ENCODE assay signal across 23 cellular contexts in the genomic region with DNA sequence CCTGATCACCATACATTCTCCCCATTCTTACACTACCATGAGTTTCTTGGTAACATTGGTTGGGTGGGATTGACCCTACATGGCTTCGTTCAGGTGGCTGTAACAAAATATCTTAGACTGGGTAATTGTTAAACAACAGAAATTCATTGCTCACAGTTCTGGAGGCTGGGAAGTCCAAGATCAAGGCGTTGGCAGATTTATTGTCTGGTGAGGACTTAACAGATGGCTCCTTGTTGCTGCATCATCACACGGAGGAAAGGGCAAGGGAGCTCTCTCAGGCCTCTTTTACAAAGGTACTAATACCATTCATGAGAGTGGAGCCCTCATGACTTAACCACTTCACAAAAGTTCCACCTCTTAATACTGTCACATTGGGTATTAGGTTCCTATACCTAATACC.
A peak's percentile ranks its signal among the peaks of the same experiment; 100 is the strongest.
DNase-seq lines count a peak whose midpoint lies in the region; ATAC-seq, FAIRE-seq and TF ChIP-seq lines count a peak whose summit lies in the region.
"Had no signal": no experiment of that assay in that cellular context is flagged by ENCODE, and none has a peak within 500 bp of the region (broad histone marks: within the 10 kb centered on the region; RNA-seq: fewer than 3 reads in every experiment).

No MANE protein-coding gene starts in this region.

- POLR2A ChIA-PET in HepG2 (lab: Yijun Ruan, JAX) = no interaction called here

- no peak for FAIRE-seq in HepG2 (lab: Jason Lieb, UNC)
- FAIRE-seq: A204.1, GM12891, GM18507, H54 had no signal

- TF ChIP-seq RAD21 in HepG2 (CRISPR knock-in tag; IDR thresholded peaks at IDR 0.05) = no peak

- H3K27ac ChIP-seq in HepG2 (ENCODE audit: extremely low read length, insufficient read depth, low read length) (no peak overlapping the region), right lobe of liver (no peak overlapping the region)
- H3K27ac ChIP-seq: 22Rv1, BLaER1, C4-2B had no signal

- in situ Hi-C loops in HepG2 (cut with HindIII; ENCODE audit: extremely low pct_ligation_motif_present, low pct_unique_long_range_greater_than_20kb) = no loop called here

- no peaks in the 10 kb centered on the region for H3K79me2 ChIP-seq in HepG2 (ENCODE audit: insufficient read depth, low read length)

- WGBS in HepG2 (ENCODE audit: low lambda C conversion rate) = 11% methylated on average over 3 of the region's 3 CpGs
- WGBS in right lobe of liver (ENCODE audit: insufficient coverage, low coverage, low lambda C conversion rate, missing lambda C conversion rate) = 79% methylated on average over 2 of the region's 3 CpGs

- H2AFZ ChIP-seq in HepG2 (ENCODE audit: low read length) = no peak overlapping the region

- CTCF ChIA-PET in HepG2 (lab: Yijun Ruan, JAX; ENCODE audit: low intra/inter-chr PET ratio, low total read pairs) = no interaction called here

- H3K9me3 ChIP-seq in HepG2 (ENCODE audit: low read length) (peaks cover 9% of the 10 kb centered on the region), right lobe of liver (no peaks in the 10 kb centered on the region)
- H3K9me3 ChIP-seq: Caco-2 had no signal

- H3K27me3 ChIP-seq in HepG2 (ENCODE audit: control insufficient read depth in 1 of 2, insufficient read depth in 2 of 2, low read length in 2 of 2) (peaks cover 2 to 32% of the 10 kb centered on the region in 2 experiments; a peak in 3 of 5 replicates), right lobe of liver (no peaks in the 10 kb centered on the region)
- H3K27me3 ChIP-seq: BLaER1 had no signal

- H3K4me1 ChIP-seq in HepG2 (ENCODE audit: insufficient read depth, low read length) (peaks cover 22% of the 10 kb centered on the region), right lobe of liver (no peaks in the 10 kb centered on the region)
- H3K4me1 ChIP-seq: HAP-1 had no signal

- DNase-seq in DMS 273 (lab: John Stamatoyannopoulos, UW; ENCODE audit: unreplicated experiment) (peak; percentile 48), DMS 273 treated with DMSO at 0.1 percent for 48 hours (lab: John Stamatoyannopoulos, UW) (no peak), NCI-H510A treated with DMSO at 0.1 percent for 48 hours (lab: John Stamatoyannopoulos, UW) (peak; percentile 47), NCI-H510A (lab: John Stamatoyannopoulos, UW) (no peak), HepG2 (ENCODE audit: low spot score) (no peak), right lobe of liver (no peak)
- DNase-seq: Caco-2; CD4-positive, CD25-positive, alpha-beta regulatory T cell; CD8-positive, alpha-beta T cell; DMS53; DMS79 treated with DMSO at 0.1 percent for 48 hours; GF-D8; GOT3; HFFc6 had no signal

- no peak for ATAC-seq in HepG2
- no peak for ATAC-seq in right lobe of liver
- no peak for ATAC-seq in GM21717 (IDR thresholded peaks at IDR 0.05; ENCODE audit: unreplicated experiment)
- ATAC-seq: CD8-positive, alpha-beta T cell had no signal

- BruUV-seq in HepG2 (replicated peaks; lab: Mats Ljungman, UMichigan) = no TSS peak

- no peak for TF ChIP-seq POLR2A in HepG2 (IDR thresholded peaks at IDR 0.05; ENCODE audit: insufficient read depth in 1 of 2, low read depth in 2 of 2, low read length in 2 of 2)
- TF ChIP-seq POLR2A in right lobe of liver (IDR thresholded peaks at IDR 0.05) = no peak

- H3K4me2 ChIP-seq in HepG2 (ENCODE audit: low read depth, low read length) = no peak overlapping the region
- H3K4me2 ChIP-seq: BLaER1 had no signal

- no peak overlapping the region for H3K9ac ChIP-seq in HepG2 (ENCODE audit: insufficient read depth, low read depth, low read length)
- H3K9ac ChIP-seq: BLaER1 had no signal

- intact Hi-C loops in HepG2 (cut with micrococcal nuclease; ENCODE audit: unreplicated experiment) = no loop called here
- intact Hi-C loops in right lobe of liver (cut with DNase I) = no loop called here

- H4K20me1 ChIP-seq in HepG2 (ENCODE audit: insufficient read depth, low read length) = no peaks in the 10 kb centered on the region
- H4K20me1 ChIP-seq: BLaER1 had no signal

- H3K36me3 ChIP-seq in HepG2 (replicated peaks in 1 of 2; ENCODE audit: control insufficient read depth in 1 of 2, insufficient read depth in 2 of 2, low read length in 2 of 2) (no peaks in the 10 kb centered on the region), right lobe of liver (no peaks in the 10 kb centered on the region)
- H3K36me3 ChIP-seq: BLaER1, HAP-1 had no signal

- TF ChIP-seq CTCF in HepG2 (CRISPR knock-in tag; IDR thresholded peaks at IDR 0.05) (no peak), right lobe of liver (IDR thresholded peaks at IDR 0.05) (no peak)

- TF ChIP-seq EP300 in HepG2 (IDR thresholded peaks at IDR 0.05; ENCODE audit: low read depth in 2 of 2, low read length in 2 of 2) (no peak), HepG2 (CRISPR knock-in tag; IDR thresholded peaks at IDR 0.05; ENCODE audit: borderline replicate concordance) (no peak)

- H3K4me3 ChIP-seq in HepG2 (replicated peaks in 1 of 3; ENCODE audit: insufficient read depth in 1 of 3, low read depth in 2 of 3, low read length in 3 of 3) (no peak overlapping the region), right lobe of liver (no peak overlapping the region)
- H3K4me3 ChIP-seq: BLaER1, HAP-1 had no signal

TF ChIP-seq in HepG2, 621 proteins besides CTCF, POLR2A, EP300 and RAD21:
- peak; percentile 32; the same call in 1 of the 2 replicates for TF ChIP-seq ZNF7 (CRISPR knock-in tag; IDR thresholded peaks at IDR 0.05)
- TF ChIP-seq SALL2 (CRISPR knock-in tag; IDR thresholded peaks at IDR 0.05) = no peak
- no peak for TF ChIP-seq SYNCRIP (IDR thresholded peaks at IDR 0.05; ENCODE audit: insufficient read depth, low read depth, low read length)
- TF ChIP-seq, protein P1, sequence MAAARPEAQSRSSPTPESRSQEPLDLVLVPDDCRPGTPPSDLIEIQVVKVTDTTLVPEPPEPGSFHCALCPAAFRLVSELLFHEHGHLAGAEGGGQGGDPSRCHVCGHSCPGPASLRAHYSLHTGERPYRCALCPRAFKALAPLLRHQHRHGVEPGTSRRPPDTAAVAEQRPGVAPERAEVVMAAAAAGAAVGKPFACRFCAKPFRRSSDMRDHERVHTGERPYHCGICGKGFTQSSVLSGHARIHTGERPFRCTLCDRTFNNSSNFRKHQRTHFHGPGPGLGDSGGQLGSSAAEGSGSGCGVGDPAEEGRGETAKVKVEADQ (CRISPR knock-in tag; IDR thresholded peaks at IDR 0.05; ENCODE audit: borderline replicate concordance) = no peak
- peak; percentile 95 for TF ChIP-seq ZNF564 (CRISPR knock-in tag; IDR thresholded peaks at IDR 0.05)
TF ChIP-seq in HepG2: peak in this region for 2.

Comparison
In these comparisons a context has a peak if more than half of its experiments do, and no peak if none do; other contexts are left out.
1. DNase-seq: peak in DMS 273 (single experiment) and NCI-H510A treated with DMSO at 0.1 percent for 48 hours (single experiment); none in DMS 273 treated with DMSO at 0.1 percent for 48 hours (single experiment), NCI-H510A (single experiment), HepG2 (single experiment) and right lobe of liver (0 of 3).